Comparison of ENCODE assay signal across 8 cellular contexts in the genomic region with DNA sequence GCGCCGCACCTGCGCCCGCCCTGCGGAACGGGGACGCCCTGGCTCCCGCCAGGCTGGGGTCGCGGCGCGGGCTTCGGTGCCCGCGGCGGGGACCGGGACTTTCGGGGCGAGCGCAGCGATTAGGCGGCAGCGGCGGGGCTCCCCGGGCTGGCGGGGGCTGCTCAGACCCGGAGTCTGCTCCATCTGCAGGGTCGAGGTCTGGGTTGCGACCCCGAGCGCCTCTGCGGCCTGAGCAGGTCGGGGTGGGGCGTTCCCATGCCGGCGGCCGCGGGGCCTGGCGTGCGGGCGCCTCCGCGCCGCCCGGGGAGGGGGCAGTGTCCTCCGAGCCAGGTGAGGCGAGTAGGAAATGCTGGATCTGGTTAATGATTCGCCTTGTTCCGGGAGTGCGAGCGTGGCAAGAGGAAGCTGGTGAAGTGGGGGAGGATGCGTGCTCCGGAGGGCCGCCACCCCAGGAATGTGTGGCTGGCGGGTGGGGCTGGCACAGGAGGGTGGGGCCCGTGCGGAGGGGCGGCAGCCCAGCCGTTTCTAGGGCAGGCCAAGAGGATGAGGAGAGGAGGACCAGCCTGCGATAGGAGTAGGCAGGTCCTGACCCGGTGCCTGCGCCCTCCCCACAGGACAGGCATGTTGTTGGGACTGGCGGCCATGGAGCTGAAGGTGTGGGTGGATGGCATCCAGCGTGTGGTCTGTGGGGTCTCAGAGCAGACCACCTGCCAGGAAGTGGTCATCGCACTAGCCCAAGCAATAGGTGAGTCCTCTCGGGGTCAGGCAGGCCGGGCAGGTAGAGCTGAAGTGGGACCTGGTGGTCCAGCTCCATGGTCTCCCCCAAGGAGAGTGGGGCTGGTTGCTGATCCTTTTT. TPM values are rescaled to one million over a fixed set of nuclear protein-coding genes. Genes with fewer than 3 reads are reported as not detected.
A peak's percentile ranks its signal among the peaks of the same experiment; 100 is the strongest.
DNase-seq lines count a peak whose midpoint lies in the region; ATAC-seq, FAIRE-seq and TF ChIP-seq lines count a peak whose summit lies in the region.

No MANE protein-coding gene starts in this region.

- H3F3A ChIP-seq in SK-N-SH (replicated peaks; ENCODE audit: insufficient read depth), result peaks cover 6% of the 10 kb centered on the region
- H3F3A ChIP-seq in Loucy (ENCODE audit: low read depth), result no peaks in the 10 kb centered on the region

- intact Hi-C loops in HCT116 (cut with micrococcal nuclease), result loop anchor here (2.0 kb wide), 1 partner anchor 25 kb away; the partner anchor contains the start of gene LRRC56
- intact Hi-C loops in adrenal gland (cut with DNase I), result no loop called here
- intact Hi-C loops in stomach (cut with DNase I; ENCODE audit: low total_unique reads), result no loop called here

- H3K36me3 ChIP-seq in SK-N-SH (replicated peaks in 1 of 2; ENCODE audit: control insufficient read depth in 1 of 2, insufficient read depth in 2 of 2, low read length in 1 of 2) (no peaks in the 10 kb centered on the region), HCT116 (ENCODE audit: control insufficient read depth in 1 of 2, insufficient read depth in 2 of 2, low read length in 2 of 2) (0 out of 4 replicates have a peak, but pooled peaks cover 0 to 3% of the 10 kb centered on the region in 2 experiments), Loucy (ENCODE audit: insufficient read depth, low read length) (no peaks in the 10 kb centered on the region), adrenal gland (replicated peaks in 1 of 2) (no peaks in the 10 kb centered on the region), keratinocyte (ENCODE audit: control insufficient read depth in 2 of 2, extremely low read depth in 1 of 2, insufficient read depth in 2 of 2, low read length in 2 of 2) (peaks cover 4 to 18% of the 10 kb centered on the region in 2 experiments), stomach (peaks cover 0 to 16% (median 7%) of the 10 kb centered on the region in 4 donors)

- ATAC-seq in SK-N-SH treated with all-trans-retinoic acid at 6 μM for 48 hours (no peak; the same call in 1 of the 3 replicates), HCT116 (peak; percentile 57)

- H3K27ac ChIP-seq in SK-N-SH (ENCODE audit: low read depth in 2 of 2, low read length in 1 of 2), result peak overlapping the region in 1 of 2 experiments; percentile 14; a peak in 1 of 4 replicates
- H3K27ac ChIP-seq in HCT116 (ENCODE audit: low read depth, low read length), result peak overlapping the region; percentile 93
- H3K27ac ChIP-seq in adrenal gland, result peak overlapping the region in 1 of 5 donors; percentile 33
- H3K27ac ChIP-seq in keratinocyte (ENCODE audit: control insufficient read depth, insufficient read depth, low read length), result peak overlapping the region; percentile 36
- peak overlapping the region; percentile 90 to 98 (median 91) for H3K27ac ChIP-seq in stomach

- FAIRE-seq in keratinocyte (lab: Jason Lieb, UNC), result no peak

- no peak for DNase-seq in SK-N-SH
- no peak for DNase-seq in HCT116 (ENCODE audit: low read depth, low spot score)
- DNase-seq in adrenal gland, result no peak
- peak; percentile 45 for DNase-seq in keratinocyte (ENCODE audit: low read depth, low spot score)
- DNase-seq in stomach, result peak; percentile 89
- no peak for DNase-seq in NCI-H2171 (lab: John Stamatoyannopoulos, UW)

- H3K9me1 ChIP-seq in keratinocyte (ENCODE audit: control insufficient read depth, extremely low read depth, insufficient read depth, low read length), result no peaks in the 10 kb centered on the region

- CTCF ChIA-PET in SK-N-SH (lab: Yijun Ruan, JAX), result interaction anchor here (0.8 to 1.5 kb wide), 2 partner anchors 17 to 158 kb away, joined by 3 read pairs; no protein-coding TSS in a partner anchor
- CTCF ChIA-PET in HCT116 (lab: Charles Lee), result no interaction called here

- H3K4me1 ChIP-seq in SK-N-SH (ENCODE audit: control insufficient read depth in 1 of 2, insufficient read depth in 2 of 2, low read depth in 1 of 2, low read length in 1 of 2), result peaks cover 4 to 26% of the 10 kb centered on the region in 2 experiments; a peak in 2 of 4 replicates
- H3K4me1 ChIP-seq in HCT116 (ENCODE audit: control insufficient read depth in 1 of 2, insufficient read depth in 2 of 2, low read length in 2 of 2), result peaks cover 23 to 48% of the 10 kb centered on the region in 2 experiments
- peaks cover 19% of the 10 kb centered on the region for H3K4me1 ChIP-seq in Loucy (ENCODE audit: insufficient read depth, low read length, poor library complexity, severe bottlenecking)
- H3K4me1 ChIP-seq in adrenal gland (replicated peaks in 1 of 2), result peaks cover 11 to 16% of the 10 kb centered on the region in 2 donors
- peaks cover 15% of the 10 kb centered on the region for H3K4me1 ChIP-seq in keratinocyte (ENCODE audit: control insufficient read depth, extremely low read depth, insufficient read depth, low read length)
- peaks cover 21 to 52% (median 45%) of the 10 kb centered on the region in 4 donors for H3K4me1 ChIP-seq in stomach

- H3K4me2 ChIP-seq in SK-N-SH (peak overlapping the region; percentile 95), HCT116 (ENCODE audit: low read length) (peak overlapping the region; percentile 91), Loucy (ENCODE audit: low read depth, low read length, poor library complexity, severe bottlenecking) (peak overlapping the region; percentile 98), keratinocyte (ENCODE audit: control insufficient read depth, extremely low read depth, insufficient read depth, low read depth, low read length) (peak overlapping the region; percentile 93)

- BruUV-seq in HCT116 (replicated peaks; lab: Mats Ljungman, UMichigan), result TSS peak; percentile 38

- H4K20me1 ChIP-seq in SK-N-SH (ENCODE audit: insufficient read depth) (no peaks in the 10 kb centered on the region), HCT116 (ENCODE audit: insufficient read depth) (no peaks in the 10 kb centered on the region), Loucy (ENCODE audit: insufficient read depth, low read length, poor library complexity, severe bottlenecking) (peaks cover 16% of the 10 kb centered on the region), keratinocyte (ENCODE audit: control insufficient read depth, extremely low read depth, insufficient read depth, low read length) (no peaks in the 10 kb centered on the region)

- dilution Hi-C loops in keratinocyte (cut with MboI; ENCODE audit: extremely low pct_ligation_motif_present, low sequenced_read_pairs), result no loop called here

- H3K9me3 ChIP-seq in SK-N-SH, result no peaks in the 10 kb centered on the region
- no peaks in the 10 kb centered on the region for H3K9me3 ChIP-seq in HCT116 (ENCODE audit: control insufficient read depth in 1 of 2, insufficient read depth in 1 of 2, low read depth in 1 of 2, low read length in 2 of 2)
- H3K9me3 ChIP-seq in Loucy (ENCODE audit: insufficient read depth, low read depth, low read length), result no peaks in the 10 kb centered on the region
- H3K9me3 ChIP-seq in adrenal gland (replicated peaks in 1 of 3), result no peaks in the 10 kb centered on the region
- no peaks in the 10 kb centered on the region for H3K9me3 ChIP-seq in keratinocyte (ENCODE audit: control insufficient read depth, low read depth, low read length)
- no peaks in the 10 kb centered on the region for H3K9me3 ChIP-seq in stomach

- POLR2A ChIA-PET in SK-N-SH (lab: Yijun Ruan, JAX) (interaction anchor here (0.7 to 1.3 kb wide), 3 partner anchors 14 to 235 kb away, joined by 3 read pairs; no protein-coding TSS in a partner anchor), HCT116 (lab: Charles Lee) (no interaction called here)

- no peak for TF ChIP-seq CTCF in SK-N-SH (IDR thresholded peaks at IDR 0.05)
- TF ChIP-seq CTCF in HCT116 (IDR thresholded peaks at IDR 0.05 in 2 of 3, conservative IDR thresholded peaks at IDR 0.05 in 1 of 3; ENCODE audit: borderline replicate concordance in 1 of 3, insufficient read depth in 1 of 3, low read depth in 2 of 3, low read length in 2 of 3), result no peak
- TF ChIP-seq CTCF in Loucy (conservative IDR thresholded peaks at IDR 0.05; ENCODE audit: low read length), result no peak
- no peak for TF ChIP-seq CTCF in adrenal gland (IDR thresholded peaks at IDR 0.05)
- no peak for TF ChIP-seq CTCF in keratinocyte (optimal IDR thresholded peaks at IDR 0.05 in 1 of 3, IDR thresholded peaks at IDR 0.05 in 1 of 3, conservative IDR thresholded peaks at IDR 0.05 in 1 of 3; ENCODE audit: extremely low read depth in 1 of 3, insufficient read depth in 2 of 3, low read length in 3 of 3)
- TF ChIP-seq CTCF in stomach (IDR thresholded peaks at IDR 0.05), result no peak

- H3K9me2 ChIP-seq in SK-N-SH, result no peaks in the 10 kb centered on the region
- H3K9me2 ChIP-seq in HCT116 (ENCODE audit: insufficient read depth), result no peaks in the 10 kb centered on the region
- no peaks in the 10 kb centered on the region for H3K9me2 ChIP-seq in Loucy (replicated peaks; ENCODE audit: low read depth, low read length)

- WGBS in SK-N-SH (ENCODE audit: low lambda C conversion rate), result 16% methylated on average over 16 of the region's 67 CpGs
- WGBS in adrenal gland, 4 donors, result 10 to 40% (median 16%) methylated on average over 15 to 67 of the region's 67 CpGs
- 4 to 19% (median 8%) methylated on average over 26 to 67 of the region's 67 CpGs for WGBS in stomach, 5 donors

- TF ChIP-seq RAD21 in SK-N-SH (IDR thresholded peaks at IDR 0.05; ENCODE audit: low read length) (no peak), HCT116 (IDR thresholded peaks at IDR 0.05; ENCODE audit: low read depth) (no peak)

- H3K79me2 ChIP-seq in SK-N-SH (ENCODE audit: insufficient read depth), result no peaks in the 10 kb centered on the region; the same call in 1 of the 2 replicates
- peaks cover 15% of the 10 kb centered on the region for H3K79me2 ChIP-seq in HCT116 (ENCODE audit: insufficient read depth, low read length)
- H3K79me2 ChIP-seq in Loucy (ENCODE audit: insufficient read depth, low read length), result peaks cover 22% of the 10 kb centered on the region
- peaks cover 16% of the 10 kb centered on the region for H3K79me2 ChIP-seq in keratinocyte (ENCODE audit: control insufficient read depth, insufficient read depth, low read length)

- H2AFZ ChIP-seq in SK-N-SH (ENCODE audit: low read depth) (peak overlapping the region; percentile 51; the same call in 1 of the 2 replicates), HCT116 (ENCODE audit: low read depth, low read length, poor library complexity, severe bottlenecking) (no peak overlapping the region), Loucy (ENCODE audit: low read length) (peak overlapping the region; percentile 80; the same call in 1 of the 2 replicates), keratinocyte (ENCODE audit: control insufficient read depth, low read length) (peak overlapping the region; percentile 22)

- RAD21 ChIA-PET in HCT116 (lab: Charles Lee; ENCODE audit: low non-redundant PET in 1 of 2, low total read pairs in 2 of 2, uncharacterized antibody in 2 of 2, unreplicated experiment in 2 of 2), result no interaction called here

- TF ChIP-seq POLR2A in HCT116 (IDR thresholded peaks at IDR 0.05; ENCODE audit: borderline replicate concordance, extremely low read depth, insufficient read depth, insufficient read length) (peak; percentile 35), adrenal gland (IDR thresholded peaks at IDR 0.05) (no peak), stomach (IDR thresholded peaks at IDR 0.05) (no peak)

- peak overlapping the region; percentile 66 for H3K9ac ChIP-seq in SK-N-SH
- peak overlapping the region; percentile 84 for H3K9ac ChIP-seq in HCT116 (ENCODE audit: low read length)
- peak overlapping the region; percentile 78 for H3K9ac ChIP-seq in Loucy (ENCODE audit: low read depth, low read length, poor library complexity, severe bottlenecking)
- peak overlapping the region; percentile 73 for H3K9ac ChIP-seq in keratinocyte (ENCODE audit: control insufficient read depth, extremely low read depth, insufficient read depth, low read length)

- H3K27me3 ChIP-seq in SK-N-SH (ENCODE audit: insufficient read depth), result peaks cover 8% of the 10 kb centered on the region
- no peaks in the 10 kb centered on the region for H3K27me3 ChIP-seq in HCT116 (ENCODE audit: insufficient read depth, low read length)
- no peaks in the 10 kb centered on the region for H3K27me3 ChIP-seq in Loucy (ENCODE audit: insufficient read depth, low read length, poor library complexity, severe bottlenecking)
- H3K27me3 ChIP-seq in adrenal gland, result peaks cover under 1% of the 10 kb centered on the region
- H3K27me3 ChIP-seq in keratinocyte (ENCODE audit: control insufficient read depth, extremely low read depth, insufficient read depth, low read length), result peaks cover 11% of the 10 kb centered on the region
- H3K27me3 ChIP-seq in stomach, result peaks cover 0 to 33% (median 12%) of the 10 kb centered on the region in 3 donors

- TF ChIP-seq EP300 in SK-N-SH (IDR thresholded peaks at IDR 0.05; ENCODE audit: borderline replicate concordance in 1 of 2, low read depth in 1 of 2, low read length in 1 of 2) (no peak), stomach (IDR thresholded peaks at IDR 0.05) (no peak)

- H3K4me3 ChIP-seq in SK-N-SH (ENCODE audit: low read depth in 2 of 2, low read length in 1 of 2) (peak overlapping the region; percentile 82 to 86), HCT116 (replicated peaks in 1 of 2; ENCODE audit: low read depth in 1 of 2, low read length in 2 of 2) (peak overlapping the region; percentile 65 to 92), Loucy (ENCODE audit: low read length, poor library complexity, severe bottlenecking) (peak overlapping the region; percentile 98), adrenal gland (peak overlapping the region in 3 of 4 donors; percentile 0 to 94 (median 43)), keratinocyte (ENCODE audit: control insufficient read depth in 2 of 3, extremely low read depth in 1 of 3, insufficient read depth in 2 of 3, low read depth in 1 of 3, low read length in 3 of 3) (peak overlapping the region; percentile 62 to 91 (median 74)), stomach (peak overlapping the region; percentile 84 to 92 (median 90))

RNA-seq across cellular contexts. Expression of gene RASSF7, which starts 0.6 kb away (rescaled TPM):
- 19.8 and 24.0 TPM in 2 replicates for polyA plus RNA-seq in SK-N-SH (2012; rRNA removed)
- polyA plus RNA-seq in SK-N-SH (2012; cell fraction: cytosol; rRNA removed), result 8.2 and 11.7 TPM in 2 replicates
- polyA plus RNA-seq in SK-N-SH (2012; cell fraction: nucleus; rRNA removed), result 105 and 144 TPM in 2 replicates
- 35.9 TPM for total RNA-seq in HCT116 (2021; ENCODE audit: unreplicated experiment)
- 43.6 and 64.9 TPM in 2 replicates for polyA plus RNA-seq in HCT116 (2012)
- 10 to 100 TPM in 4 of 8 donors, 1 to 10 TPM in 4; 2.9 to 18.2 (median 7.9) TPM for total RNA-seq in adrenal gland
- polyA plus RNA-seq in adrenal gland, result 10 to 100 TPM in 1 of 3 donors, 1 to 10 TPM in 1, under 1 TPM in 1; 0.33 to 19.9 (median 9.8) TPM
- polyA plus RNA-seq in keratinocyte, result 23.1 to 63.6 TPM (median 24.3 TPM) in 3 replicates
- polyA plus RNA-seq in keratinocyte (2011; ENCODE audit: low read depth), result 11.0 TPM
- polyA plus RNA-seq in keratinocyte (2011; cell fraction: cytosol; rRNA removed), result 11.0 and 33.6 TPM in 2 replicates
- polyA plus RNA-seq in keratinocyte (2011; cell fraction: nucleus; rRNA removed), result 91.2 and 106 TPM in 2 replicates
- 23.0 and 32.2 TPM in 2 replicates for polyA plus RNA-seq in keratinocyte (2012; ENCODE audit: low replicate concordance)
- polyA minus RNA-seq in keratinocyte, result 10.4 to 19.1 TPM (median 15.0 TPM) in 3 replicates
- 56.2 TPM for polyA minus RNA-seq in keratinocyte (2011; cell fraction: cytosol; rRNA and poly(A)+ RNA removed)
- 30.8 and 35.3 TPM in 2 replicates for polyA minus RNA-seq in keratinocyte (2011; cell fraction: nucleus; rRNA and poly(A)+ RNA removed)
- total RNA-seq in stomach, result 100 to 1,000 TPM in 2 of 5 donors, 10 to 100 TPM in 3; 16.7 to 330 (median 86.6) TPM
- 100 to 1,000 TPM in 2 of 3 donors, 10 to 100 TPM in 1; 73.0 to 121 (median 103) TPM for polyA plus RNA-seq in stomach

RNA-seq across cellular contexts. Expression of gene LMNTD2, which starts 0.8 kb away (rescaled TPM):
- polyA plus RNA-seq in SK-N-SH (2012; rRNA removed) (2.4 and 2.6 TPM in 2 replicates), adrenal gland (10 to 100 TPM in 2 of 3 donors, under 1 TPM in 1; 0.20 to 21.0 (median 12.7) TPM), keratinocyte (0.94 to 1.5 TPM (median 1.2 TPM) in 3 replicates), stomach (1 to 10 TPM; 6.3 to 9.2 (median 7.2) TPM)
- polyA plus RNA-seq in SK-N-SH (2012; cell fraction: cytosol; rRNA removed), result 0.60 and 1.3 TPM in 2 replicates
- polyA plus RNA-seq in SK-N-SH (2012; cell fraction: nucleus; rRNA removed), result 30.2 and 47.4 TPM in 2 replicates
- total RNA-seq in HCT116 (2021; ENCODE audit: unreplicated experiment) (9.5 TPM), adrenal gland (1 to 10 TPM in 7 of 8 donors, under 1 TPM in 1; 0.35 to 9.1 (median 6.1) TPM), stomach (10 to 100 TPM in 3 of 5 donors, 1 to 10 TPM in 1, under 1 TPM in 1; 0.55 to 92.7 (median 12.8) TPM)
- polyA plus RNA-seq in HCT116 (2012), result 7.1 and 7.6 TPM in 2 replicates
- 1.7 TPM for polyA plus RNA-seq in keratinocyte (2011; ENCODE audit: low read depth)
- 0.13 and 0.73 TPM in 2 replicates for polyA plus RNA-seq in keratinocyte (2011; cell fraction: cytosol; rRNA removed)
- 4.6 and 7.2 TPM in 2 replicates for polyA plus RNA-seq in keratinocyte (2011; cell fraction: nucleus; rRNA removed)
- 0.81 and 1.4 TPM in 2 replicates for polyA plus RNA-seq in keratinocyte (2012; ENCODE audit: low replicate concordance)
- 0.13 to 0.58 TPM (median 0.49 TPM) in 3 replicates for polyA minus RNA-seq in keratinocyte
- polyA minus RNA-seq in keratinocyte (2011; cell fraction: cytosol; rRNA and poly(A)+ RNA removed), result 1.2 TPM
- polyA minus RNA-seq in keratinocyte (2011; cell fraction: nucleus; rRNA and poly(A)+ RNA removed), result 0.31 and 1.2 TPM in 2 replicates

RNA-seq across cellular contexts. Expression of gene PHRF1, which starts 14.9 kb away (rescaled TPM):
- 18.8 and 22.7 TPM in 2 replicates for polyA plus RNA-seq in SK-N-SH (2012; rRNA removed)
- polyA plus RNA-seq in SK-N-SH (2012; cell fraction: cytosol; rRNA removed), result 9.2 and 13.1 TPM in 2 replicates
- 42.5 and 52.9 TPM in 2 replicates for polyA plus RNA-seq in SK-N-SH (2012; cell fraction: nucleus; rRNA removed)
- 45.5 TPM for total RNA-seq in HCT116 (2021; ENCODE audit: unreplicated experiment)
- polyA plus RNA-seq in HCT116 (2012), result 20.3 TPM in 2 replicates
- total RNA-seq in adrenal gland, result 10 to 100 TPM; 17.2 to 42.2 (median 30.1) TPM
- polyA plus RNA-seq in adrenal gland, result 10 to 100 TPM in 2 of 3 donors, 1 to 10 TPM in 1; 8.7 to 62.3 (median 23.3) TPM
- polyA plus RNA-seq in keratinocyte, result 10.7 to 15.2 TPM (median 13.7 TPM) in 3 replicates
- polyA plus RNA-seq in keratinocyte (2011; ENCODE audit: low read depth), result 8.8 TPM
- 5.8 and 13.6 TPM in 2 replicates for polyA plus RNA-seq in keratinocyte (2011; cell fraction: cytosol; rRNA removed)
- polyA plus RNA-seq in keratinocyte (2011; cell fraction: nucleus; rRNA removed), result 27.9 and 36.6 TPM in 2 replicates
- polyA plus RNA-seq in keratinocyte (2012; ENCODE audit: low replicate concordance), result 10.3 and 23.2 TPM in 2 replicates
- 10.0 to 29.1 TPM (median 12.6 TPM) in 3 replicates for polyA minus RNA-seq in keratinocyte
- polyA minus RNA-seq in keratinocyte (2011; cell fraction: cytosol; rRNA and poly(A)+ RNA removed), result 18.0 TPM
- polyA minus RNA-seq in keratinocyte (2011; cell fraction: nucleus; rRNA and poly(A)+ RNA removed), result 32.3 and 38.0 TPM in 2 replicates
- total RNA-seq in stomach, result 10 to 100 TPM; 17.5 to 60.8 (median 29.9) TPM
- 10 to 100 TPM in 1 of 3 donors, 1 to 10 TPM in 2; 7.9 to 14.8 (median 9.4) TPM for polyA plus RNA-seq in stomach

RNA-seq across cellular contexts. Expression of gene LRRC56, which starts 24.0 kb away (rescaled TPM):
- polyA plus RNA-seq in SK-N-SH (2012; rRNA removed) (1.2 and 1.4 TPM in 2 replicates), adrenal gland (1 to 10 TPM in 2 of 3 donors, not detected in 1; 1.7 to 4.3 TPM), keratinocyte (0.14 to 0.44 TPM (median 0.28 TPM) in 3 replicates), stomach (1 to 10 TPM; 2.1 to 2.9 (median 2.9) TPM)
- polyA plus RNA-seq in SK-N-SH (2012; cell fraction: cytosol; rRNA removed), result 0.30 and 0.52 TPM in 2 replicates
- 5.4 and 6.2 TPM in 2 replicates for polyA plus RNA-seq in SK-N-SH (2012; cell fraction: nucleus; rRNA removed)
- total RNA-seq in HCT116 (2021; ENCODE audit: unreplicated experiment) (9.1 TPM), adrenal gland (1 to 10 TPM in 2 of 8 donors, under 1 TPM in 5, not detected in 1; 0.32 to 1.7 (median 0.93) TPM), stomach (1 to 10 TPM in 3 of 5 donors, under 1 TPM in 1, not detected in 1; 0.18 to 8.1 (median 3.3) TPM)
- polyA plus RNA-seq in HCT116 (2012), result 6.3 and 6.5 TPM in 2 replicates
- polyA plus RNA-seq in keratinocyte (2011; ENCODE audit: low read depth), result not detected
- 0.09 and 0.18 TPM in 2 replicates for polyA plus RNA-seq in keratinocyte (2011; cell fraction: cytosol; rRNA removed)
- 0.53 and 1.1 TPM in 2 replicates for polyA plus RNA-seq in keratinocyte (2011; cell fraction: nucleus; rRNA removed)
- 0.39 and 0.45 TPM in 2 replicates for polyA plus RNA-seq in keratinocyte (2012; ENCODE audit: low replicate concordance)
- 0.26 to 0.38 TPM (median 0.30 TPM) in 3 replicates for polyA minus RNA-seq in keratinocyte
- polyA minus RNA-seq in keratinocyte (2011; cell fraction: cytosol; rRNA and poly(A)+ RNA removed), result not detected
- 0.23 and 0.63 TPM in 2 replicates for polyA minus RNA-seq in keratinocyte (2011; cell fraction: nucleus; rRNA and poly(A)+ RNA removed)

RNA-seq across cellular contexts. Expression of gene HRAS, which starts 26.0 kb away (rescaled TPM):
- polyA plus RNA-seq in SK-N-SH (2012; rRNA removed) (138 and 217 TPM in 2 replicates), adrenal gland (100 to 1,000 TPM in 2 of 3 donors, 10 to 100 TPM in 1; 18.7 to 190 (median 164) TPM), keratinocyte (112 to 164 TPM (median 122 TPM) in 3 replicates), stomach (100 to 1,000 TPM; 108 to 181 (median 131) TPM)
- 95.3 and 125 TPM in 2 replicates for polyA plus RNA-seq in SK-N-SH (2012; cell fraction: cytosol; rRNA removed)
- polyA plus RNA-seq in SK-N-SH (2012; cell fraction: nucleus; rRNA removed), result 189 and 285 TPM in 2 replicates
- total RNA-seq in HCT116 (2021; ENCODE audit: unreplicated experiment) (104 TPM), adrenal gland (10 to 100 TPM; 10.8 to 45.0 (median 39.0) TPM), stomach (10 to 100 TPM; 14.2 to 87.5 (median 21.6) TPM)
- polyA plus RNA-seq in HCT116 (2012), result 118 and 126 TPM in 2 replicates
- 109 TPM for polyA plus RNA-seq in keratinocyte (2011; ENCODE audit: low read depth)
- polyA plus RNA-seq in keratinocyte (2011; cell fraction: cytosol; rRNA removed), result 105 and 178 TPM in 2 replicates
- 175 and 179 TPM in 2 replicates for polyA plus RNA-seq in keratinocyte (2011; cell fraction: nucleus; rRNA removed)
- polyA plus RNA-seq in keratinocyte (2012; ENCODE audit: low replicate concordance), result 115 and 238 TPM in 2 replicates
- polyA minus RNA-seq in keratinocyte, result 143 to 287 TPM (median 170 TPM) in 3 replicates
- polyA minus RNA-seq in keratinocyte (2011; cell fraction: cytosol; rRNA and poly(A)+ RNA removed), result 122 TPM
- polyA minus RNA-seq in keratinocyte (2011; cell fraction: nucleus; rRNA and poly(A)+ RNA removed), result 24.8 and 25.6 TPM in 2 replicates

Comparison
In these comparisons a context has a peak if more than half of its experiments do, and no peak if none do; other contexts are left out.
1. DNase-seq: peak in keratinocyte (single experiment) and stomach (single experiment); none in SK-N-SH (single experiment), HCT116 (single experiment), adrenal gland (0 of 7) and NCI-H2171 (single experiment).
2. H3K4me3 ChIP-seq: peak in every context shown above with its lines; median percentile 98 in Loucy; 90 in stomach; 84 in SK-N-SH; 78 in HCT116; 74 in keratinocyte; 43 in adrenal gland.
3. Peak in every context shown above with its lines, with median percentiles within 50 percentile points of each other: H3K4me2 ChIP-seq and H3K9ac ChIP-seq.